In genomic region chr21:42463861-42464515, GRCh38 we compare ENCODE assay signal across 9 cellular contexts. TPM values are rescaled to one million over a fixed set of nuclear protein-coding genes. Genes with fewer than 3 reads are reported as not detected.
DNase-seq lines count a peak whose midpoint lies in the region; TF ChIP-seq lines count a peak whose summit lies in the region.
"Had no signal": no experiment of that assay in that cellular context is flagged by ENCODE, and none has a peak within 500 bp of the region (broad histone marks: within the 10 kb centered on the region; RNA-seq: fewer than 3 reads in every experiment).

No MANE protein-coding gene starts in this region.

- H3K4ac ChIP-seq in trophoblast cell (ENCODE audit: low read depth, low read length), result no peak overlapping the region

- H2BK120ac ChIP-seq in trophoblast cell (ENCODE audit: insufficient read depth, low read length, poor library complexity), result no peak overlapping the region

- peaks cover 58% of the 10 kb centered on the region for H3K4me1 Mint-ChIP-seq in progenitor cell of endocrine pancreas (ENCODE audit: low read depth)
- peaks cover 11% of the 10 kb centered on the region for H3K4me1 Mint-ChIP-seq in chondrocyte (ENCODE audit: low read depth)

- no peaks in the 10 kb centered on the region for H3K27me3 Mint-ChIP-seq in progenitor cell of endocrine pancreas
- peaks cover 5% of the 10 kb centered on the region for H3K27me3 Mint-ChIP-seq in chondrocyte (ENCODE audit: low read depth)

- no peaks in the 10 kb centered on the region for H3K9me3 ChIP-seq in trophoblast cell (ENCODE audit: insufficient read depth, low read depth, low read length)

- no peaks in the 10 kb centered on the region for H3K79me1 ChIP-seq in trophoblast cell (ENCODE audit: low read length)

- no peak overlapping the region for H3K4me3 Mint-ChIP-seq in progenitor cell of endocrine pancreas (ENCODE audit: low read depth)
- no peak overlapping the region for H3K4me3 Mint-ChIP-seq in chondrocyte (ENCODE audit: unreplicated experiment)

- no peak overlapping the region for H4K91ac ChIP-seq in trophoblast cell (ENCODE audit: low read depth, low read length)

- H3K27me3 ChIP-seq in trophoblast cell (ENCODE audit: insufficient read depth, low read length), result no peaks in the 10 kb centered on the region
- H3K27me3 ChIP-seq: cardiac muscle cell had no signal

- H2AK5ac ChIP-seq in trophoblast cell (ENCODE audit: low read length), result no peak overlapping the region

- in situ Hi-C loops in KBM-7 (cut with MboI; ENCODE audit: low pct_unique_long_range_greater_than_20kb, low sequenced_read_pairs), result no loop called here

- no peak overlapping the region for H2BK5ac ChIP-seq in trophoblast cell (ENCODE audit: low read depth, low read length, poor library complexity)

- DNase-seq in Ammon's horn (ENCODE audit: low spot score), result peak; percentile 74
- DNase-seq in KBM-7, result peak; percentile 66
- peak; percentile 43 for DNase-seq in activated CD4-positive, alpha-beta T cell treated with anti-CD3 and anti-CD28 coated beads for 1 hour
- peak; percentile 75 for DNase-seq in choroid plexus epithelial cell (ENCODE audit: low read depth)
- DNase-seq in trophoblast cell, result peak; percentile 41 to 90
- DNase-seq in progenitor cell of endocrine pancreas (ENCODE audit: low spot score, unreplicated experiment), result no peak
- no peak for DNase-seq in chondrocyte (ENCODE audit: low spot score)
- no peak for DNase-seq in ureter (ENCODE audit: low spot score)

- H3K18ac ChIP-seq in trophoblast cell (ENCODE audit: low read length), result no peak overlapping the region

- H2AFZ ChIP-seq in trophoblast cell (ENCODE audit: insufficient read depth, low read length, poor library complexity), result no peak overlapping the region

- H3K36me3 Mint-ChIP-seq in progenitor cell of endocrine pancreas (ENCODE audit: insufficient read depth) (no peaks in the 10 kb centered on the region), chondrocyte (ENCODE audit: low read depth) (no peaks in the 10 kb centered on the region)

- no peak overlapping the region for H3K27ac ChIP-seq in trophoblast cell (ENCODE audit: low read depth, low read length)
- H3K27ac ChIP-seq: cardiac muscle cell had no signal

- H4K8ac ChIP-seq in trophoblast cell (ENCODE audit: low read depth, low read length), result no peak overlapping the region

- no peak overlapping the region for H4K12ac ChIP-seq in trophoblast cell (ENCODE audit: low read depth, low read length)

- no CpG with 5 or more reads among the region's 17 CpGs for WGBS in trophoblast cell (ENCODE audit: extremely low coverage, insufficient coverage, insufficient read length)

- no peak for TF ChIP-seq CTCF in choroid plexus epithelial cell (conservative IDR thresholded peaks at IDR 0.05; ENCODE audit: low read depth, low read length)
- no peak for TF ChIP-seq CTCF in progenitor cell of endocrine pancreas (IDR thresholded peaks at IDR 0.05; ENCODE audit: unreplicated experiment)
- no peak for TF ChIP-seq CTCF in chondrocyte (IDR thresholded peaks at IDR 0.05)

- H3K4me3 ChIP-seq in choroid plexus epithelial cell (ENCODE audit: low read depth, low read length) (no peak overlapping the region), trophoblast cell (ENCODE audit: low read depth, low read length) (no peak overlapping the region)
- H3K4me3 ChIP-seq: cardiac muscle cell had no signal

- H2BK12ac ChIP-seq in trophoblast cell (ENCODE audit: low read length), result no peak overlapping the region

- no peaks in the 10 kb centered on the region for H3K79me2 ChIP-seq in trophoblast cell (ENCODE audit: control insufficient read depth, insufficient read depth, low read length, poor library complexity)

- H3K14ac ChIP-seq in trophoblast cell (ENCODE audit: low read length), result no peak overlapping the region

- H3K4me1 ChIP-seq in trophoblast cell (ENCODE audit: control insufficient read depth in 1 of 2, insufficient read depth in 2 of 2, low read length in 2 of 2), result no peaks in the 10 kb centered on the region

- H3K27ac Mint-ChIP-seq in progenitor cell of endocrine pancreas (no peak overlapping the region), chondrocyte (ENCODE audit: unreplicated experiment) (no peak overlapping the region)

- H3K4me2 ChIP-seq in trophoblast cell (ENCODE audit: low read length), result no peak overlapping the region

- H3K9ac ChIP-seq in trophoblast cell (ENCODE audit: low read length), result no peak overlapping the region

- H3K23ac ChIP-seq in trophoblast cell (ENCODE audit: low read length), result no peak overlapping the region

- H3K9me3 Mint-ChIP-seq in progenitor cell of endocrine pancreas (ENCODE audit: low read depth), result peaks cover 8% of the 10 kb centered on the region
- H3K9me3 Mint-ChIP-seq in chondrocyte (ENCODE audit: low read depth), result no peaks in the 10 kb centered on the region

- H3K36me3 ChIP-seq in trophoblast cell (ENCODE audit: control insufficient read depth in 1 of 2, insufficient read depth in 2 of 2, low read length in 2 of 2), result no peaks in the 10 kb centered on the region
- H3K36me3 ChIP-seq: cardiac muscle cell had no signal

RNA-seq across cellular contexts. Expression of gene RSPH1, which starts 32.0 kb away (rescaled TPM):
- 0.12 and 0.17 TPM in 2 replicates for polyA plus RNA-seq in trophoblast cell (2013)
- total RNA-seq in progenitor cell of endocrine pancreas, result 4.4 and 7.1 TPM in 2 replicates
- 0.15 TPM in 1 of 3 replicates, not detected in the others for total RNA-seq in chondrocyte
- total RNA-seq in ureter, result 7.8 TPM

RNA-seq across cellular contexts. Expression of gene SLC37A1, which starts 49.7 kb away (rescaled TPM):
- 15.1 and 16.6 TPM in 2 replicates for polyA plus RNA-seq in trophoblast cell (2013)
- total RNA-seq in progenitor cell of endocrine pancreas (58.4 and 60.2 TPM in 2 replicates), chondrocyte (3.5 to 4.8 TPM (median 4.7 TPM) in 3 replicates), ureter (48.0 TPM)

Comparison
In these comparisons a context has a peak if more than half of its experiments do, and no peak if none do; other contexts are left out.
1. DNase-seq: peak in Ammon's horn (single experiment), KBM-7 (single experiment), activated CD4-positive, alpha-beta T cell treated with anti-CD3 and anti-CD28 coated beads for 1 hour (single experiment), choroid plexus epithelial cell (single experiment) and trophoblast cell (2 of 2); none in progenitor cell of endocrine pancreas (single experiment), chondrocyte (single experiment) and ureter (single experiment).